In the genomic region with DNA sequence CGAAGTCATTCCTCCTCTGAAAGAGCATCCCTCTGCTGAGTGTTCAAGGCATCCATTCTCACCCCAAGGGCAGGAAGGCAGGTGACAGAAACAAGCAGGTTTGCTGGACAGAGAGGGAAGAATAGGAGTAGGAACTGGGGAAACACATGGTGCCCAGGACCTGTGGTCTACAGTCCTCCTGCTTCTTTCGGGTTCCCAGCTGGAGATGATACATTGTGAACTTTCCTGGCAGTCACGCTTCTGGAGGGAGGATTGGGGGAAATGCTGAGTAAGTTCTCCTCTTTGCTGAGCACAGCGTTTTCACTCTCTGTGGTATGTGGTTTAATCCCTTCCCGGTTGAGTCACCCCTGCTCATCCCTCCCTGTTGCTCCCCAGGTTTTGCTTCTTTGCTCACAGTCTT, we compare ENCODE assay signal across 7 cellular contexts.
DNase-seq lines count a peak whose midpoint lies in the region; ATAC-seq lines count a peak whose summit lies in the region.
"Not testable (repeated sequence)": the region's sequence is repeated elsewhere in the genome, so short reads cannot be mapped to it uniquely, and the experiment has no call there.

No MANE protein-coding gene starts in this region.

- H3K27me3 Mint-ChIP-seq in activated T-cell treated with anti-CD3 and anti-CD28 coated beads, Interleukin-2, amount 50 U/mL, for 4 hours (ENCODE audit: low read depth); activated naive CD4-positive, alpha-beta T cell treated with anti-CD3 and anti-CD28 coated beads, Interleukin-2, amount 50 U/mL, for 24 hours: not testable (repeated sequence)

- H3K36me3 Mint-ChIP-seq in activated T-cell treated with anti-CD3 and anti-CD28 coated beads, Interleukin-2, amount 50 U/mL, for 4 hours (ENCODE audit: insufficient read depth); activated naive CD4-positive, alpha-beta T cell treated with anti-CD3 and anti-CD28 coated beads, Interleukin-2, amount 50 U/mL, for 24 hours: not testable (repeated sequence)

- peaks cover 11% of the 10 kb centered on the region for H3K9me3 Mint-ChIP-seq in activated T-cell treated with anti-CD3 and anti-CD28 coated beads, Interleukin-2, amount 50 U/mL, for 4 hours
- not testable (repeated sequence) for H3K9me3 Mint-ChIP-seq in activated naive CD4-positive, alpha-beta T cell treated with anti-CD3 and anti-CD28 coated beads, Interleukin-2, amount 50 U/mL, for 24 hours

- peak overlapping the region; percentile 86 for H3K27ac Mint-ChIP-seq in activated naive CD4-positive, alpha-beta T cell treated with anti-CD3 and anti-CD28 coated beads, Interleukin-2, amount 50 U/mL, for 24 hours

- peaks cover 50% of the 10 kb centered on the region for H3K4me1 Mint-ChIP-seq in activated T-cell treated with anti-CD3 and anti-CD28 coated beads, Interleukin-2, amount 50 U/mL, for 4 hours (ENCODE audit: low read depth)
- peaks cover 54% of the 10 kb centered on the region for H3K4me1 Mint-ChIP-seq in activated naive CD4-positive, alpha-beta T cell treated with anti-CD3 and anti-CD28 coated beads, Interleukin-2, amount 50 U/mL, for 24 hours

- DNase-seq in ELR (ENCODE audit: low read depth) (peak; percentile 7), RPMI7951 (ENCODE audit: low read depth) (peak; percentile 29)
- DNase-seq in activated CD4-positive, alpha-beta T cell treated with anti-CD3 and anti-CD28 coated beads for 48 hours, result peak; percentile 50
- not testable (repeated sequence) for DNase-seq in activated T-cell treated with anti-CD3 and anti-CD28 coated beads, Interleukin-2, amount 50 U/mL, for 4 hours
- DNase-seq in stimulated activated CD4-positive, alpha-beta T cell treated with anti-CD3 and anti-CD28 coated beads, Interleukin-1b, Interleukin-23, amount 100 ng/mL, for 48 hours, result peak; percentile 48

- H3K4me3 Mint-ChIP-seq in activated T-cell treated with anti-CD3 and anti-CD28 coated beads, Interleukin-2, amount 50 U/mL, for 4 hours, result not testable (repeated sequence)
- peak overlapping the region; percentile 46 for H3K4me3 Mint-ChIP-seq in activated naive CD4-positive, alpha-beta T cell treated with anti-CD3 and anti-CD28 coated beads, Interleukin-2, amount 50 U/mL, for 24 hours

- ATAC-seq in activated T-cell treated with anti-CD3 and anti-CD28 coated beads, Interleukin-2, amount 50 U/mL, for 4 hours, result peak; percentile 14 to 44
- ATAC-seq in esophagus mucosa, result peak; percentile 93
